Comparison of ENCODE assay signal across 1 cellular context in genomic region chr2:151853070-151853758, GRCh38.
TF ChIP-seq lines count a peak whose summit lies in the region.

No MANE protein-coding gene starts in this region.

TF ChIP-seq in HepG2, 621 proteins besides CTCF, POLR2A, EP300 and RAD21 (continued from another document and continues in another):
- TF ChIP-seq ZNF276 (CRISPR knock-in tag; IDR thresholded peaks at IDR 0.05; ENCODE audit: low read depth) (no peak), MED8 (CRISPR knock-in tag; IDR thresholded peaks at IDR 0.05; ENCODE audit: insufficient replicate concordance) (no peak), ZNF496 (CRISPR knock-in tag; IDR thresholded peaks at IDR 0.05; ENCODE audit: insufficient replicate concordance) (no peak), FIP1L1 (IDR thresholded peaks at IDR 0.05; ENCODE audit: borderline replicate concordance, insufficient read depth, low read depth, low read length) (no peak), NCOA1 (CRISPR knock-in tag; IDR thresholded peaks at IDR 0.05) (no peak), JUND (CRISPR knock-in tag; IDR thresholded peaks at IDR 0.05) (no peak), PPARG (CRISPR knock-in tag; conservative IDR thresholded peaks at IDR 0.05) (no peak), ZNF83 (CRISPR knock-in tag; IDR thresholded peaks at IDR 0.05; ENCODE audit: borderline replicate concordance) (no peak), ZNF33B (CRISPR knock-in tag; IDR thresholded peaks at IDR 0.05) (no peak), SYNCRIP (IDR thresholded peaks at IDR 0.05; ENCODE audit: insufficient read depth, low read depth, low read length) (no peak), FOXA1 (IDR thresholded peaks at IDR 0.05) (no peak), FOXA1 (CRISPR knock-in tag; IDR thresholded peaks at IDR 0.05) (peak; percentile 86), ZNF121 (CRISPR knock-in tag; IDR thresholded peaks at IDR 0.05) (no peak), ZNF660 (CRISPR knock-in tag; IDR thresholded peaks at IDR 0.05; ENCODE audit: borderline replicate concordance, low read depth) (no peak), BHLHE40 (IDR thresholded peaks at IDR 0.05; ENCODE audit: low read length) (no peak), NONO (IDR thresholded peaks at IDR 0.05) (no peak), NONO (CRISPR knock-in tag; conservative IDR thresholded peaks at IDR 0.05) (no peak), ZNF329 (CRISPR knock-in tag; IDR thresholded peaks at IDR 0.05; ENCODE audit: low read depth) (no peak), ZNF543 (CRISPR knock-in tag; IDR thresholded peaks at IDR 0.05) (no peak), SOX5 (CRISPR knock-in tag; IDR thresholded peaks at IDR 0.05; ENCODE audit: borderline replicate concordance) (peak; percentile 91), SALL1 (CRISPR knock-in tag; IDR thresholded peaks at IDR 0.05) (peak; percentile 43; the same call in 1 of the 2 replicates), NFE2 (CRISPR knock-in tag; IDR thresholded peaks at IDR 0.05) (no peak), DNMT1 (CRISPR knock-in tag; IDR thresholded peaks at IDR 0.05) (no peak), ZNF879 (CRISPR knock-in tag; IDR thresholded peaks at IDR 0.05) (no peak), STAT6 (CRISPR knock-in tag; IDR thresholded peaks at IDR 0.05; ENCODE audit: borderline replicate concordance) (no peak; the same call in 1 of the 2 replicates), PAWR (CRISPR knock-in tag; IDR thresholded peaks at IDR 0.05; ENCODE audit: borderline replicate concordance) (no peak), ZFP62 (CRISPR knock-in tag; IDR thresholded peaks at IDR 0.05) (no peak), ZNF724P (CRISPR knock-in tag; IDR thresholded peaks at IDR 0.05; ENCODE audit: borderline replicate concordance) (no peak), REXO4 (CRISPR knock-in tag; IDR thresholded peaks at IDR 0.05; ENCODE audit: borderline replicate concordance) (no peak), TIGD3 (CRISPR knock-in tag; IDR thresholded peaks at IDR 0.05; ENCODE audit: borderline replicate concordance) (no peak), GFI1 (CRISPR knock-in tag; IDR thresholded peaks at IDR 0.05; ENCODE audit: borderline replicate concordance) (no peak), NBN (conservative IDR thresholded peaks at IDR 0.05) (no peak), SMYD3 (CRISPR knock-in tag; IDR thresholded peaks at IDR 0.05) (no peak), FOXO1 (CRISPR knock-in tag; IDR thresholded peaks at IDR 0.05) (0 out of 2 replicates have a peak, but pooled peaks have one; percentile 10), ZHX2 (IDR thresholded peaks at IDR 0.05; ENCODE audit: low read depth) (no peak), ZHX2 (CRISPR knock-in tag; IDR thresholded peaks at IDR 0.05; ENCODE audit: borderline replicate concordance) (no peak), ZNF260 (CRISPR knock-in tag; IDR thresholded peaks at IDR 0.05; ENCODE audit: borderline replicate concordance, low read depth) (no peak), RARG (CRISPR knock-in tag; IDR thresholded peaks at IDR 0.05; ENCODE audit: low read depth) (no peak), ZSCAN20 (CRISPR knock-in tag; IDR thresholded peaks at IDR 0.05; ENCODE audit: borderline replicate concordance) (no peak), FOXA3 (CRISPR knock-in tag; IDR thresholded peaks at IDR 0.05) (peak; percentile 91), ZNF331 (CRISPR knock-in tag; IDR thresholded peaks at IDR 0.05) (0 out of 2 replicates have a peak, but pooled peaks have one; percentile 32), ZBTB8A (CRISPR knock-in tag; IDR thresholded peaks at IDR 0.05; ENCODE audit: borderline replicate concordance, low read depth) (no peak), GLMP (CRISPR knock-in tag; IDR thresholded peaks at IDR 0.05; ENCODE audit: borderline replicate concordance) (no peak), ZFX (CRISPR knock-in tag; IDR thresholded peaks at IDR 0.05; ENCODE audit: low read depth) (no peak), SP5 (CRISPR knock-in tag; IDR thresholded peaks at IDR 0.05; ENCODE audit: borderline replicate concordance, low read depth) (no peak), ZBTB38 (CRISPR knock-in tag; IDR thresholded peaks at IDR 0.05) (no peak), ZBTB33 (CRISPR knock-in tag; IDR thresholded peaks at IDR 0.05) (no peak), IRF1 (CRISPR knock-in tag; IDR thresholded peaks at IDR 0.05; ENCODE audit: low read depth) (no peak), HCFC1 (IDR thresholded peaks at IDR 0.05; ENCODE audit: low read depth, low read length) (no peak), RXRB (CRISPR knock-in tag; IDR thresholded peaks at IDR 0.05; ENCODE audit: borderline replicate concordance) (peak; percentile 56; the same call in 1 of the 2 replicates), ZNF512 (CRISPR knock-in tag; IDR thresholded peaks at IDR 0.05) (no peak), HNF4G (IDR thresholded peaks at IDR 0.05; ENCODE audit: borderline replicate concordance, low read depth, low read length) (no peak), HNF4G (CRISPR knock-in tag; IDR thresholded peaks at IDR 0.05; ENCODE audit: borderline replicate concordance, low read depth) (no peak), HIVEP1 (CRISPR knock-in tag; IDR thresholded peaks at IDR 0.05) (no peak), MED1 (CRISPR knock-in tag; IDR thresholded peaks at IDR 0.05) (peak; percentile 4; the same call in 1 of the 2 replicates), HMG20B (CRISPR knock-in tag; conservative IDR thresholded peaks at IDR 0.05) (no peak), IKZF1 (IDR thresholded peaks at IDR 0.05) (no peak), SIX4 (CRISPR knock-in tag; IDR thresholded peaks at IDR 0.05) (no peak), XRCC5 (optimal IDR thresholded peaks at IDR 0.05; ENCODE audit: low read length) (no peak)
